Comparison of ENCODE assay signal across 1 cellular context in the genomic region with DNA sequence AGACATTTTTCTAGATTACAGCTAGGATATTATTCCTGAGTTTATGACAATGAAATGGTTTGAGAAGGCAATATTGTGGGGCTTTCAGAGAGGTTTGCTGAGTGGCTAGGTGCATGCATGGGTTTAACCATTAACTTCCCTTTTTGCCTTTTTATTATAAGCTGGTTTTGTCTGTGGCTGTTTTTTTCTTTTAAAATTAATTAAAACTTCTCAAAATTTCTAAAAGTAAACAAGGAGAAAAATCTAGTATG.
TF ChIP-seq lines count a peak whose summit lies in the region.

No MANE protein-coding gene starts in this region.

TF ChIP-seq in GM23338, 12 proteins besides CTCF, POLR2A, EP300 and RAD21 (continued from another document):
- TF ChIP-seq, protein P1, sequence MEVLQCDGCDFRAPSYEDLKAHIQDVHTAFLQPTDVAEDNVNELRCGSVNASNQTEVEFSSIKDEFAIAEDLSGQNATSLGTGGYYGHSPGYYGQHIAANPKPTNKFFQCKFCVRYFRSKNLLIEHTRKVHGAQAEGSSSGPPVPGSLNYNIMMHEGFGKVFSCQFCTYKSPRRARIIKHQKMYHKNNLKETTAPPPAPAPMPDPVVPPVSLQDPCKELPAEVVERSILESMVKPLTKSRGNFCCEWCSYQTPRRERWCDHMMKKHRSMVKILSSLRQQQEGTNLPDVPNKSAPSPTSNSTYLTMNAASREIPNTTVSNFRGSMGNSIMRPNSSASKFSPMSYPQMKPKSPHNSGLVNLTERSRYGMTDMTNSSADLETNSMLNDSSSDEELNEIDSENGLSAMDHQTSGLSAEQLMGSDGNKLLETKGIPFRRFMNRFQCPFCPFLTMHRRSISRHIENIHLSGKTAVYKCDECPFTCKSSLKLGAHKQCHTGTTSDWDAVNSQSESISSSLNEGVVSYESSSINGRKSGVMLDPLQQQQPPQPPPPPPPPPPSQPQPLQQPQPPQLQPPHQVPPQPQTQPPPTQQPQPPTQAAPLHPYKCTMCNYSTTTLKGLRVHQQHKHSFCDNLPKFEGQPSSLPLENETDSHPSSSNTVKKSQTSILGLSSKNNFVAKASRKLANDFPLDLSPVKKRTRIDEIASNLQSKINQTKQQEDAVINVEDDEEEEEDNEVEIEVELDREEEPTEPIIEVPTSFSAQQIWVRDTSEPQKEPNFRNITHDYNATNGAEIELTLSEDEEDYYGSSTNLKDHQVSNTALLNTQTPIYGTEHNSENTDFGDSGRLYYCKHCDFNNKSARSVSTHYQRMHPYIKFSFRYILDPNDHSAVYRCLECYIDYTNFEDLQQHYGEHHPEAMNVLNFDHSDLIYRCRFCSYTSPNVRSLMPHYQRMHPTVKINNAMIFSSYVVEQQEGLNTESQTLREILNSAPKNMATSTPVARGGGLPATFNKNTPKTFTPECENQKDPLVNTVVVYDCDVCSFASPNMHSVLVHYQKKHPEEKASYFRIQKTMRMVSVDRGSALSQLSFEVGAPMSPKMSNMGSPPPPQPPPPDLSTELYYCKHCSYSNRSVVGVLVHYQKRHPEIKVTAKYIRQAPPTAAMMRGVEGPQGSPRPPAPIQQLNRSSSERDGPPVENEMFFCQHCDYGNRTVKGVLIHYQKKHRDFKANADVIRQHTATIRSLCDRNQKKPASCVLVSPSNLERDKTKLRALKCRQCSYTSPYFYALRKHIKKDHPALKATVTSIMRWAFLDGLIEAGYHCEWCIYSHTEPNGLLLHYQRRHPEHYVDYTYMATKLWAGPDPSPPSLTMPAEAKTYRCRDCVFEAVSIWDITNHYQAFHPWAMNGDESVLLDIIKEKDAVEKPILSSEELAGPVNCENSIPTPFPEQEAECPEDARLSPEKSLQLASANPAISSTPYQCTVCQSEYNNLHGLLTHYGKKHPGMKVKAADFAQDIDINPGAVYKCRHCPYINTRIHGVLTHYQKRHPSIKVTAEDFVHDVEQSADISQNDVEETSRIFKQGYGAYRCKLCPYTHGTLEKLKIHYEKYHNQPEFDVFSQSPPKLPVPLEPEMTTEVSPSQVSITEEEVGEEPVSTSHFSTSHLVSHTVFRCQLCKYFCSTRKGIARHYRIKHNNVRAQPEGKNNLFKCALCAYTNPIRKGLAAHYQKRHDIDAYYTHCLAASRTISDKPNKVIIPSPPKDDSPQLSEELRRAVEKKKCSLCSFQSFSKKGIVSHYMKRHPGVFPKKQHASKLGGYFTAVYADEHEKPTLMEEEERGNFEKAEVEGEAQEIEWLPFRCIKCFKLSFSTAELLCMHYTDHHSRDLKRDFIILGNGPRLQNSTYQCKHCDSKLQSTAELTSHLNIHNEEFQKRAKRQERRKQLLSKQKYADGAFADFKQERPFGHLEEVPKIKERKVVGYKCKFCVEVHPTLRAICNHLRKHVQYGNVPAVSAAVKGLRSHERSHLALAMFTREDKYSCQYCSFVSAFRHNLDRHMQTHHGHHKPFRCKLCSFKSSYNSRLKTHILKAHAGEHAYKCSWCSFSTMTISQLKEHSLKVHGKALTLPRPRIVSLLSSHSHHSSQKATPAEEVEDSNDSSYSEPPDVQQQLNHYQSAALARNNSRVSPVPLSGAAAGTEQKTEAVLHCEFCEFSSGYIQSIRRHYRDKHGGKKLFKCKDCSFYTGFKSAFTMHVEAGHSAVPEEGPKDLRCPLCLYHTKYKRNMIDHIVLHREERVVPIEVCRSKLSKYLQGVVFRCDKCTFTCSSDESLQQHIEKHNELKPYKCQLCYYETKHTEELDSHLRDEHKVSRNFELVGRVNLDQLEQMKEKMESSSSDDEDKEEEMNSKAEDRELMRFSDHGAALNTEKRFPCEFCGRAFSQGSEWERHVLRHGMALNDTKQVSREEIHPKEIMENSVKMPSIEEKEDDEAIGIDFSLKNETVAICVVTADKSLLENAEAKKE (CRISPR knock-in tag; IDR thresholded peaks at IDR 0.05): no peak
- TF ChIP-seq, protein P2, sequence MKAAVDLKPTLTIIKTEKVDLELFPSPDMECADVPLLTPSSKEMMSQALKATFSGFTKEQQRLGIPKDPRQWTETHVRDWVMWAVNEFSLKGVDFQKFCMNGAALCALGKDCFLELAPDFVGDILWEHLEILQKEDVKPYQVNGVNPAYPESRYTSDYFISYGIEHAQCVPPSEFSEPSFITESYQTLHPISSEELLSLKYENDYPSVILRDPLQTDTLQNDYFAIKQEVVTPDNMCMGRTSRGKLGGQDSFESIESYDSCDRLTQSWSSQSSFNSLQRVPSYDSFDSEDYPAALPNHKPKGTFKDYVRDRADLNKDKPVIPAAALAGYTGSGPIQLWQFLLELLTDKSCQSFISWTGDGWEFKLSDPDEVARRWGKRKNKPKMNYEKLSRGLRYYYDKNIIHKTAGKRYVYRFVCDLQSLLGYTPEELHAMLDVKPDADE (IDR thresholded peaks at IDR 0.05): no peak
- TF ChIP-seq ZNF331 (CRISPR knock-in tag; IDR thresholded peaks at IDR 0.05; ENCODE audit: low read depth): no peak
- TF ChIP-seq ZNF114 (CRISPR knock-in tag; IDR thresholded peaks at IDR 0.05): no peak
- no peak for TF ChIP-seq JUNB (IDR thresholded peaks at IDR 0.05; ENCODE audit: unreplicated experiment)
- TF ChIP-seq CREB1 (CRISPR knock-in tag; IDR thresholded peaks at IDR 0.05; ENCODE audit: low read depth): no peak
- TF ChIP-seq EZH2phosphoT487 (IDR thresholded peaks at IDR 0.05; ENCODE audit: unreplicated experiment): no peak
